1 cellular context compared by ENCODE assay signal in genomic region chr6:158565122-158565429, GRCh38.
TF ChIP-seq lines count a peak whose summit lies in the region.

No MANE protein-coding gene starts in this region.

TF ChIP-seq in HepG2, 621 proteins besides CTCF, POLR2A, EP300 and RAD21 (continued from another document):
- TF ChIP-seq ZNF407 (CRISPR knock-in tag; IDR thresholded peaks at IDR 0.05; ENCODE audit: not compliant biosample characterization) (no peak), NFRKB (IDR thresholded peaks at IDR 0.05) (no peak)
